Comparison of ENCODE assay signal across 14 cellular contexts in the genomic region with DNA sequence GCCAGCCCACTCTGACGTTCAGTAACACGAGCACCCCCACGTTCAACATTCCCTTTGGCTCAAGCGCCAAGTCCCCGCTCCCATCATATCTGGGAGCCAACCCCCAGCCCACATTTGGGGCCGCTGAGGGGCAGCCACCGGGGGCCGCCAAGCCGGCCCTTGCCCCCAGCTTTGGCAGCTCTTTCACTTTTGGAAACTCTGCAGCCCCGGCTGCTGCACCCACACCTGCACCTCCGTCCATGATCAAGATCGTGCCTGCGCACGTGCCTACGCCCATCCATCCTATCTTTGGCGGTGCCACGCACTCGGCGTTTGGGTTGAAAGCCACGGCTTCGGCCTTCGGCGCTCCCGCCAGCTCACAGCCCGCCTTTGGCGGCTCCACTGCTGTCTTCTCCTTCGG. TPM values are rescaled to one million over a fixed set of nuclear protein-coding genes. Genes with fewer than 3 reads are reported as not detected.
"Had no signal": no experiment of that assay in that cellular context is flagged by ENCODE, and none has a peak within 500 bp of the region (broad histone marks: within the 10 kb centered on the region; RNA-seq: fewer than 3 reads in every experiment).

No MANE protein-coding gene starts in this region.

RNA-seq across cellular contexts. Expression of gene TRIM50, which starts 30.2 kb away (rescaled TPM):
- total RNA-seq: activated B cell treated with CpG ODN at 0.5 μM for 24 hours; activated CD4-positive, alpha-beta memory T cell treated with anti-CD3 and anti-CD28 coated beads for 36 hours; activated CD4-positive, alpha-beta memory T cell treated with anti-CD3 and anti-CD28 coated beads, Interleukin-2, amount 10 ng/mL, durations not matched to agents 7 days and 5 days; activated CD4-positive, alpha-beta T cell treated with anti-CD3 and anti-CD28 coated beads for 36 hours; activated CD4-positive, alpha-beta T cell treated with anti-CD3 and anti-CD28 coated beads, Interleukin-2, amount 10 ng/mL, durations not matched to agents 24 days and 14 days; activated CD4-positive, alpha-beta T cell treated with anti-CD3 and anti-CD28 coated beads, Interleukin-2, amount 10 ng/mL, durations not matched to agents 7 days and 5 days; activated CD8-positive, alpha-beta memory T cell treated with anti-CD3 and anti-CD28 coated beads for 36 hours; activated CD8-positive, alpha-beta memory T cell treated with anti-CD3 and anti-CD28 coated beads, Interleukin-2, amount 10 ng/mL, durations not matched to agents 7 days and 5 days; activated CD8-positive, alpha-beta T cell treated with anti-CD3 and anti-CD28 coated beads for 36 hours; activated CD8-positive, alpha-beta T cell treated with anti-CD3 and anti-CD28 coated beads, Interleukin-2, amount 10 ng/mL, durations not matched to agents 7 days and 5 days; T-cell; T-helper 1 cell treated with Interleukin-12 subunit alpha and Interleukin-12 subunit beta and Interleukin-4 antibody, amounts not matched to agents 30 ng/mL and 1 ng/mL, for 36 hours; T-helper 17 cell; T-helper 2 cell treated with Interferon-gamma antibody and Interleukin-4, amounts not matched to agents 100 ng/mL and 5 ng/mL, for 36 hours had no signal

RNA-seq across cellular contexts. Expression of gene FKBP6, which starts 30.3 kb away (rescaled TPM):
- total RNA-seq: activated B cell treated with CpG ODN at 0.5 μM for 24 hours; activated CD4-positive, alpha-beta memory T cell treated with anti-CD3 and anti-CD28 coated beads for 36 hours; activated CD4-positive, alpha-beta memory T cell treated with anti-CD3 and anti-CD28 coated beads, Interleukin-2, amount 10 ng/mL, durations not matched to agents 7 days and 5 days; activated CD4-positive, alpha-beta T cell treated with anti-CD3 and anti-CD28 coated beads for 36 hours; activated CD4-positive, alpha-beta T cell treated with anti-CD3 and anti-CD28 coated beads, Interleukin-2, amount 10 ng/mL, durations not matched to agents 24 days and 14 days; activated CD4-positive, alpha-beta T cell treated with anti-CD3 and anti-CD28 coated beads, Interleukin-2, amount 10 ng/mL, durations not matched to agents 7 days and 5 days; activated CD8-positive, alpha-beta memory T cell treated with anti-CD3 and anti-CD28 coated beads for 36 hours; activated CD8-positive, alpha-beta memory T cell treated with anti-CD3 and anti-CD28 coated beads, Interleukin-2, amount 10 ng/mL, durations not matched to agents 7 days and 5 days; activated CD8-positive, alpha-beta T cell treated with anti-CD3 and anti-CD28 coated beads for 36 hours; activated CD8-positive, alpha-beta T cell treated with anti-CD3 and anti-CD28 coated beads, Interleukin-2, amount 10 ng/mL, durations not matched to agents 7 days and 5 days; T-cell; T-helper 1 cell treated with Interleukin-12 subunit alpha and Interleukin-12 subunit beta and Interleukin-4 antibody, amounts not matched to agents 30 ng/mL and 1 ng/mL, for 36 hours; T-helper 17 cell; T-helper 2 cell treated with Interferon-gamma antibody and Interleukin-4, amounts not matched to agents 100 ng/mL and 5 ng/mL, for 36 hours had no signal
